Comparison of ENCODE assay signal across 1 cellular context in the genomic region with DNA sequence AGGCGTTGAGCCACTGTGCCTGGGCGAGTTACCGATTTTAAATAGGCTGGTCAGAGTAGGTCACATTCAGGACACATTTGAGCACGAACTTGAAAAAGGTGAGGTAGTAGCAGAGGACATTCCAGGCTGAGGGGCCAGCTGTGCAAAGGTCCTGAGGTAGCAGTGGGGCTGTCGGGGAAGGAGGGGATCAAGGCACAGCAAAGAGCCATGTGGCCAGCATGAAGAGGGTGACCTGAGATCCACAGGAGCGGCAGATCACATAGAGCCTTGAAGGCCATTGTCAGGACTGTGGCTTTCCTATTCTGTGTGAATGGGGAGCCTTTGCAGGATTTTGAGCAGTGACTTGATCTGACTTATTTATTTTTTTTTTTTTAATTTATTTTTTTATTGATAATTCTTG.
A peak's percentile ranks its signal among the peaks of the same experiment; 100 is the strongest.
TF ChIP-seq lines count a peak whose summit lies in the region.

No MANE protein-coding gene starts in this region.

TF ChIP-seq in HepG2, 621 proteins besides CTCF, POLR2A, EP300 and RAD21:
- no peak for TF ChIP-seq ZSCAN12 (CRISPR knock-in tag; IDR thresholded peaks at IDR 0.05)
- TF ChIP-seq MED13 (CRISPR knock-in tag; IDR thresholded peaks at IDR 0.05) = no peak
- TF ChIP-seq, protein P1, sequence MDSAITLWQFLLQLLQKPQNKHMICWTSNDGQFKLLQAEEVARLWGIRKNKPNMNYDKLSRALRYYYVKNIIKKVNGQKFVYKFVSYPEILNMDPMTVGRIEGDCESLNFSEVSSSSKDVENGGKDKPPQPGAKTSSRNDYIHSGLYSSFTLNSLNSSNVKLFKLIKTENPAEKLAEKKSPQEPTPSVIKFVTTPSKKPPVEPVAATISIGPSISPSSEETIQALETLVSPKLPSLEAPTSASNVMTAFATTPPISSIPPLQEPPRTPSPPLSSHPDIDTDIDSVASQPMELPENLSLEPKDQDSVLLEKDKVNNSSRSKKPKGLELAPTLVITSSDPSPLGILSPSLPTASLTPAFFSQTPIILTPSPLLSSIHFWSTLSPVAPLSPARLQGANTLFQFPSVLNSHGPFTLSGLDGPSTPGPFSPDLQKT (CRISPR knock-in tag; IDR thresholded peaks at IDR 0.05; ENCODE audit: borderline replicate concordance) = no peak
- TF ChIP-seq, protein P2, sequence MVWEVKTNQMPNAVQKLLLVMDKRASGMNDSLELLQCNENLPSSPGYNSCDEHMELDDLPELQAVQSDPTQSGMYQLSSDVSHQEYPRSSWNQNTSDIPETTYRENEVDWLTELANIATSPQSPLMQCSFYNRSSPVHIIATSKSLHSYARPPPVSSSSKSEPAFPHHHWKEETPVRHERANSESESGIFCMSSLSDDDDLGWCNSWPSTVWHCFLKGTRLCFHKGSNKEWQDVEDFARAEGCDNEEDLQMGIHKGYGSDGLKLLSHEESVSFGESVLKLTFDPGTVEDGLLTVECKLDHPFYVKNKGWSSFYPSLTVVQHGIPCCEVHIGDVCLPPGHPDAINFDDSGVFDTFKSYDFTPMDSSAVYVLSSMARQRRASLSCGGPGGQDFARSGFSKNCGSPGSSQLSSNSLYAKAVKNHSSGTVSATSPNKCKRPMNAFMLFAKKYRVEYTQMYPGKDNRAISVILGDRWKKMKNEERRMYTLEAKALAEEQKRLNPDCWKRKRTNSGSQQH (CRISPR knock-in tag; IDR thresholded peaks at IDR 0.05; ENCODE audit: low read depth) = no peak
- TF ChIP-seq ZNF614 (CRISPR knock-in tag; IDR thresholded peaks at IDR 0.05; ENCODE audit: borderline replicate concordance) = no peak
- no peak for TF ChIP-seq TBP (CRISPR knock-in tag; IDR thresholded peaks at IDR 0.05)
- no peak for TF ChIP-seq ZNF761 (CRISPR knock-in tag; conservative IDR thresholded peaks at IDR 0.05)
- no peak for TF ChIP-seq ZNF33B (CRISPR knock-in tag; IDR thresholded peaks at IDR 0.05)
- TF ChIP-seq, protein P3, sequence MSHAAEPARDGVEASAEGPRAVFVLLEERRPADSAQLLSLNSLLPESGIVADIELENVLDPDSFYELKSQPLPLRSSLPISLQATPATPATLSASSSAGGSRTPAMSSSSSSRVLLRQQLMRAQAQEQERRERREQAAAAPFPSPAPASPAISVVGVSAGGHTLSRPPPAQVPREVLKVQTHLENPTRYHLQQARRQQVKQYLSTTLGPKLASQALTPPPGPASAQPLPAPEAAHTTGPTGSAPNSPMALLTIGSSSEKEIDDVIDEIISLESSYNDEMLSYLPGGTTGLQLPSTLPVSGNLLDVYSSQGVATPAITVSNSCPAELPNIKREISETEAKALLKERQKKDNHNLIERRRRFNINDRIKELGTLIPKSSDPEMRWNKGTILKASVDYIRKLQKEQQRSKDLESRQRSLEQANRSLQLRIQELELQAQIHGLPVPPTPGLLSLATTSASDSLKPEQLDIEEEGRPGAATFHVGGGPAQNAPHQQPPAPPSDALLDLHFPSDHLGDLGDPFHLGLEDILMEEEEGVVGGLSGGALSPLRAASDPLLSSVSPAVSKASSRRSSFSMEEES (CRISPR knock-in tag; IDR thresholded peaks at IDR 0.05) = no peak
- TF ChIP-seq, protein P4, sequence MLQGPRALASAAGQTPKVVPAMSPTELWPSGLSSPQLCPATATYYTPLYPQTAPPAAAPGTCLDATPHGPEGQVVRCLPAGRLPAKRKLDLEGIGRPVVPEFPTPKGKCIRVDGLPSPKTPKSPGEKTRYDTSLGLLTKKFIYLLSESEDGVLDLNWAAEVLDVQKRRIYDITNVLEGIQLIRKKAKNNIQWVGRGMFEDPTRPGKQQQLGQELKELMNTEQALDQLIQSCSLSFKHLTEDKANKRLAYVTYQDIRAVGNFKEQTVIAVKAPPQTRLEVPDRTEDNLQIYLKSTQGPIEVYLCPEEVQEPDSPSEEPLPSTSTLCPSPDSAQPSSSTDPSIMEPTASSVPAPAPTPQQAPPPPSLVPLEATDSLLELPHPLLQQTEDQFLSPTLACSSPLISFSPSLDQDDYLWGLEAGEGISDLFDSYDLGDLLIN (CRISPR knock-in tag; IDR thresholded peaks at IDR 0.05; ENCODE audit: borderline replicate concordance) = no peak
- no peak for TF ChIP-seq U2AF1 (optimal IDR thresholded peaks at IDR 0.05; ENCODE audit: low read depth, low read length)
- TF ChIP-seq, protein P5, sequence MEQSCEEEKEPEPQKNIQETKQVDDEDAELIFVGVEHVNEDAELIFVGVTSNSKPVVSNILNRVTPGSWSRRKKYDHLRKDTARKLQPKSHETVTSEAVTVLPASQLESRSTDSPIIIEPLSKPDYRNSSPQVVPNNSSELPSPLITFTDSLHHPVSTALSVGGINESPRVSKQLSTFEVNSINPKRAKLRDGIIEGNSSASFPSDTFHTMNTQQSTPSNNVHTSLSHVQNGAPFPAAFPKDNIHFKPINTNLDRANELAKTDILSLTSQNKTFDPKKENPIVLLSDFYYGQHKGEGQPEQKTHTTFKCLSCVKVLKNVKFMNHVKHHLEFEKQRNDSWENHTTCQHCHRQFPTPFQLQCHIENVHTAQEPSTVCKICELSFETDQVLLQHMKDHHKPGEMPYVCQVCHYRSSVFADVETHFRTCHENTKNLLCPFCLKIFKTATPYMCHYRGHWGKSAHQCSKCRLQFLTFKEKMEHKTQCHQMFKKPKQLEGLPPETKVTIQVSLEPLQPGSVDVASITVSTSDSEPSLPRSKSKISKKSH (CRISPR knock-in tag; IDR thresholded peaks at IDR 0.05; ENCODE audit: borderline replicate concordance) = no peak
- no peak for TF ChIP-seq ZNF207 (IDR thresholded peaks at IDR 0.05; ENCODE audit: borderline replicate concordance)
- TF ChIP-seq, protein P6, sequence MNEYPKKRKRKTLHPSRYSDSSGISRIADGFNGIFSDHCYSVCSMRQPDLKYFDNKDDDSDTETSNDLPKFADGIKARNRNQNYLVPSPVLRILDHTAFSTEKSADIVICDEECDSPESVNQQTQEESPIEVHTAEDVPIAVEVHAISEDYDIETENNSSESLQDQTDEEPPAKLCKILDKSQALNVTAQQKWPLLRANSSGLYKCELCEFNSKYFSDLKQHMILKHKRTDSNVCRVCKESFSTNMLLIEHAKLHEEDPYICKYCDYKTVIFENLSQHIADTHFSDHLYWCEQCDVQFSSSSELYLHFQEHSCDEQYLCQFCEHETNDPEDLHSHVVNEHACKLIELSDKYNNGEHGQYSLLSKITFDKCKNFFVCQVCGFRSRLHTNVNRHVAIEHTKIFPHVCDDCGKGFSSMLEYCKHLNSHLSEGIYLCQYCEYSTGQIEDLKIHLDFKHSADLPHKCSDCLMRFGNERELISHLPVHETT (CRISPR knock-in tag; conservative IDR thresholded peaks at IDR 0.05) = no peak
- TF ChIP-seq TEAD3 (CRISPR knock-in tag; optimal IDR thresholded peaks at IDR 0.05; ENCODE audit: borderline replicate concordance) = peak; percentile 42
- TF ChIP-seq, protein P7, sequence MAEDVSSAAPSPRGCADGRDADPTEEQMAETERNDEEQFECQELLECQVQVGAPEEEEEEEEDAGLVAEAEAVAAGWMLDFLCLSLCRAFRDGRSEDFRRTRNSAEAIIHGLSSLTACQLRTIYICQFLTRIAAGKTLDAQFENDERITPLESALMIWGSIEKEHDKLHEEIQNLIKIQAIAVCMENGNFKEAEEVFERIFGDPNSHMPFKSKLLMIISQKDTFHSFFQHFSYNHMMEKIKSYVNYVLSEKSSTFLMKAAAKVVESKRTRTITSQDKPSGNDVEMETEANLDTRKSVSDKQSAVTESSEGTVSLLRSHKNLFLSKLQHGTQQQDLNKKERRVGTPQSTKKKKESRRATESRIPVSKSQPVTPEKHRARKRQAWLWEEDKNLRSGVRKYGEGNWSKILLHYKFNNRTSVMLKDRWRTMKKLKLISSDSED (CRISPR knock-in tag; IDR thresholded peaks at IDR 0.05) = no peak
- TF ChIP-seq RCOR2 (CRISPR knock-in tag; IDR thresholded peaks at IDR 0.05) = peak; percentile 59; the same call in 1 of the 2 replicates
- no peak for TF ChIP-seq ZNF776 (CRISPR knock-in tag; IDR thresholded peaks at IDR 0.05)
- no peak for TF ChIP-seq SMC3 (IDR thresholded peaks at IDR 0.05; ENCODE audit: low read length)
- no peak for TF ChIP-seq EHMT2 (IDR thresholded peaks at IDR 0.05; ENCODE audit: borderline replicate concordance, low read depth, low read length)
- no peak for TF ChIP-seq ISL2 (CRISPR knock-in tag; IDR thresholded peaks at IDR 0.05)
- TF ChIP-seq SRSF9 (IDR thresholded peaks at IDR 0.05; ENCODE audit: borderline replicate concordance, insufficient read depth, low read depth, low read length, poor library complexity, severe bottlenecking) = no peak
- TF ChIP-seq ZMYM3 (CRISPR knock-in tag; IDR thresholded peaks at IDR 0.05) = peak; percentile 95
- TF ChIP-seq KDM1A (CRISPR knock-in tag; IDR thresholded peaks at IDR 0.05) = 0 out of 2 replicates have a peak, but pooled peaks have one; percentile 31
- TF ChIP-seq HDAC1 (CRISPR knock-in tag; IDR thresholded peaks at IDR 0.05) = no peak
- no peak for TF ChIP-seq NAIF1 (CRISPR knock-in tag; IDR thresholded peaks at IDR 0.05; ENCODE audit: borderline replicate concordance)
- no peak for TF ChIP-seq ZNF17 (CRISPR knock-in tag; IDR thresholded peaks at IDR 0.05)
- no peak for TF ChIP-seq BRCA1 (CRISPR knock-in tag; IDR thresholded peaks at IDR 0.05)
- TF ChIP-seq HNF4G (IDR thresholded peaks at IDR 0.05; ENCODE audit: borderline replicate concordance, low read depth, low read length) = no peak
- no peak for TF ChIP-seq HNF4G (CRISPR knock-in tag; IDR thresholded peaks at IDR 0.05; ENCODE audit: borderline replicate concordance, low read depth)
- no peak for TF ChIP-seq ZSCAN20 (CRISPR knock-in tag; IDR thresholded peaks at IDR 0.05; ENCODE audit: borderline replicate concordance)
- TF ChIP-seq, protein P8, sequence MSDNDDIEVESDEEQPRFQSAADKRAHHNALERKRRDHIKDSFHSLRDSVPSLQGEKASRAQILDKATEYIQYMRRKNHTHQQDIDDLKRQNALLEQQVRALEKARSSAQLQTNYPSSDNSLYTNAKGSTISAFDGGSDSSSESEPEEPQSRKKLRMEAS (IDR thresholded peaks at IDR 0.05) = peak; percentile 28; the same call in 1 of the 2 replicates
- TF ChIP-seq ZMYM2 (CRISPR knock-in tag; IDR thresholded peaks at IDR 0.05) = 0 out of 2 replicates have a peak, but pooled peaks have one; percentile 33
- no peak for TF ChIP-seq NFIC (IDR thresholded peaks at IDR 0.05; ENCODE audit: low read length)
TF ChIP-seq in HepG2: peak in this region for 6.
